Comparison of ENCODE assay signal across 9 cellular contexts in the genomic region with DNA sequence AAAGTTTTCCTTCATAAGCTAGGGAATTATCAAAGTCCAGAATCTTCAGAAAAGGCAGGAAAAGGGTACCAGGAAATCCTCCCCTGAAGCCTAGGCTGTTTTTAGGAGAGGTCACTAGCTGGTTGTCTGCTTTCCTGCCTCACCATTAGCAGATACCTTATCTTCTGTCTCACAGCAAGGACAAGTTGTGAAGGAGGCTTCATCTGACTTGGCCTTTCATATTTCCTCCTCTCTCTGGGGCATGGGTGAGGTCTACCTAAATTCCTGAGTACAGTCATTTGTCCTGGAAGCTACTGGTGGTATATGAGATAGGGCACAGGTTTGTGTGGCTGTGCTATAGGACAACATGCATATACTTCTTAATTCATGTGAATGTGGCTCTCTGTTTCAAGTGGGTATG. TPM values are rescaled to one million over a fixed set of nuclear protein-coding genes. Genes with fewer than 3 reads are reported as not detected.
DNase-seq lines count a peak whose midpoint lies in the region; ATAC-seq, FAIRE-seq and TF ChIP-seq lines count a peak whose summit lies in the region.
"Had no signal": no experiment of that assay in that cellular context is flagged by ENCODE, and none has a peak within 500 bp of the region (broad histone marks: within the 10 kb centered on the region; RNA-seq: fewer than 3 reads in every experiment).

No MANE protein-coding gene starts in this region.

- H3K36me3 Mint-ChIP-seq in activated naive CD4-positive, alpha-beta T cell treated with anti-CD3 and anti-CD28 coated beads, Interleukin-2, amount 10 ng/mL, durations not matched to agents 7 days and 5 days = peaks cover 11% of the 10 kb centered on the region
- H3K36me3 Mint-ChIP-seq in astrocyte (ENCODE audit: low read depth, unreplicated experiment) = peaks cover 7% of the 10 kb centered on the region

- H3K4me3 ChIP-seq in astrocyte (ENCODE audit: insufficient read depth, low read depth, low read length) = peak overlapping the region; percentile 89
- H3K4me3 ChIP-seq in mesenchymal stem cell (ENCODE audit: insufficient read depth in 1 of 2, low read depth in 1 of 2, low read length in 2 of 2) = peak overlapping the region in 1 of 2 experiments; percentile 89
- H3K4me3 ChIP-seq in transverse colon = peak overlapping the region in 1 of 4 donors; percentile 97

- peaks cover 70% of the 10 kb centered on the region for H3K79me2 ChIP-seq in astrocyte (ENCODE audit: insufficient read depth, low read length)

- TF ChIP-seq EP300 in transverse colon (IDR thresholded peaks at IDR 0.05; ENCODE audit: low read depth) = no peak

- CTCF ChIA-PET in activated naive CD4-positive, alpha-beta T cell treated with anti-CD3 and anti-CD28 coated beads, Interleukin-2, amount 10 ng/mL, durations not matched to agents 7 days and 5 days (lab: Charles Lee) = interaction anchor here (1.5 to 2.7 kb wide), 2 partner anchors 43 to 101 kb away, joined by 3 to 9 read pairs; no protein-coding TSS in a partner anchor

- no peak overlapping the region for H3K4ac ChIP-seq in mesenchymal stem cell (ENCODE audit: low read depth in 1 of 2, low read length in 2 of 2)

- TF ChIP-seq CTCF in astrocyte (IDR thresholded peaks at IDR 0.05; ENCODE audit: insufficient read depth, low read depth, low read length) (no peak), transverse colon (IDR thresholded peaks at IDR 0.05) (no peak)

- H2AFZ ChIP-seq in astrocyte (ENCODE audit: low read depth, low read length) (no peak overlapping the region), mesenchymal stem cell (ENCODE audit: low read depth, low read length) (no peak overlapping the region)

- H3K9me3 Mint-ChIP-seq in activated naive CD4-positive, alpha-beta T cell treated with anti-CD3 and anti-CD28 coated beads, Interleukin-2, amount 10 ng/mL, durations not matched to agents 7 days and 5 days = no peaks in the 10 kb centered on the region
- no peaks in the 10 kb centered on the region for H3K9me3 Mint-ChIP-seq in astrocyte (ENCODE audit: unreplicated experiment)

- H3K18ac ChIP-seq in mesenchymal stem cell (ENCODE audit: low read depth in 1 of 2, low read length in 2 of 2) = no peak overlapping the region

- DNase-seq in activated naive CD4-positive, alpha-beta T cell treated with anti-CD3 and anti-CD28 coated beads, Interleukin-2, amount 10 ng/mL, durations not matched to agents 7 days and 5 days = no peak
- no peak for DNase-seq in activated naive CD4-positive, alpha-beta T cell treated with anti-CD3 and anti-CD28 coated beads, Interleukin-2, amount 50 U/mL, for 16 hours
- DNase-seq in astrocyte (ENCODE audit: low read depth) (no peak), mesenchymal stem cell (no peak), transverse colon (no peak)
- no peak for DNase-seq in activated CD4-positive, CD25-positive, alpha-beta regulatory T cell treated with anti-CD3 and anti-CD28 coated beads, Interleukin-2, amount 50 U/mL, for 72 hours
- DNase-seq: activated CD4-positive, alpha-beta T cell treated with anti-CD3 and anti-CD28 coated beads, Interleukin-2, amount 50 U/mL, for 4 hours had no signal

- H3K4me1 Mint-ChIP-seq in activated naive CD4-positive, alpha-beta T cell treated with anti-CD3 and anti-CD28 coated beads, Interleukin-2, amount 10 ng/mL, durations not matched to agents 7 days and 5 days = peaks cover 64% of the 10 kb centered on the region
- H3K4me1 Mint-ChIP-seq in astrocyte (ENCODE audit: low read depth, unreplicated experiment) = peaks cover 39% of the 10 kb centered on the region

- peak overlapping the region; percentile 24 for H3K27ac Mint-ChIP-seq in activated naive CD4-positive, alpha-beta T cell treated with anti-CD3 and anti-CD28 coated beads, Interleukin-2, amount 10 ng/mL, durations not matched to agents 7 days and 5 days
- peak overlapping the region; percentile 5 for H3K27ac Mint-ChIP-seq in astrocyte (ENCODE audit: unreplicated experiment)

- peak overlapping the region; percentile 96 for H3K9ac ChIP-seq in astrocyte (ENCODE audit: low read length)
- peak overlapping the region; percentile 96 for H3K9ac ChIP-seq in mesenchymal stem cell (ENCODE audit: low read length)

- peak overlapping the region in 1 of 2 experiments; percentile 39 for H2BK12ac ChIP-seq in mesenchymal stem cell (ENCODE audit: low read length in 2 of 2)

- no peak for ATAC-seq in GM19035 (IDR thresholded peaks at IDR 0.05; ENCODE audit: unreplicated experiment)
- no peak for ATAC-seq in HG02840 (IDR thresholded peaks at IDR 0.05; ENCODE audit: low FRiP score, unreplicated experiment)

- no peak overlapping the region for H3K14ac ChIP-seq in mesenchymal stem cell (ENCODE audit: low read length in 2 of 2)

- H2BK5ac ChIP-seq in mesenchymal stem cell (ENCODE audit: low read depth, low read length, poor library complexity, severe bottlenecking) = no peak overlapping the region

- peaks cover 47% of the 10 kb centered on the region for H3K4me1 ChIP-seq in astrocyte (ENCODE audit: insufficient read depth, low read length)
- H3K4me1 ChIP-seq in mesenchymal stem cell (ENCODE audit: control insufficient read depth, insufficient read depth, low read depth, low read length) = peaks cover 24% of the 10 kb centered on the region
- peaks cover 43 to 71% (median 53%) of the 10 kb centered on the region in 4 donors for H3K4me1 ChIP-seq in transverse colon

- H3K4me3 Mint-ChIP-seq in activated naive CD4-positive, alpha-beta T cell treated with anti-CD3 and anti-CD28 coated beads, Interleukin-2, amount 10 ng/mL, durations not matched to agents 7 days and 5 days = peak overlapping the region; percentile 82
- H3K4me3 Mint-ChIP-seq in astrocyte (ENCODE audit: unreplicated experiment) = peak overlapping the region; percentile 84

- no peaks in the 10 kb centered on the region for H3K36me3 ChIP-seq in astrocyte (ENCODE audit: insufficient read depth, low read length)
- peaks cover 3 to 11% of the 10 kb centered on the region in 2 experiments for H3K36me3 ChIP-seq in mesenchymal stem cell (ENCODE audit: control insufficient read depth in 1 of 2, insufficient read depth in 2 of 2, low read depth in 1 of 2, low read length in 2 of 2)
- H3K36me3 ChIP-seq in transverse colon = peaks cover 0 to 3% (median under 1%) of the 10 kb centered on the region in 4 donors

- intact Hi-C loops in transverse colon (cut with DNase I; ENCODE audit: low total_unique reads) = no loop called here

- no peak overlapping the region for H3K23ac ChIP-seq in mesenchymal stem cell (ENCODE audit: low read length in 2 of 2)

- H3K27me3 ChIP-seq in astrocyte (ENCODE audit: insufficient read depth, low read length) (no peaks in the 10 kb centered on the region), mesenchymal stem cell (ENCODE audit: control insufficient read depth in 1 of 2, insufficient read depth in 1 of 2, low read length in 2 of 2) (no peaks in the 10 kb centered on the region), transverse colon (no peaks in the 10 kb centered on the region)

- TF ChIP-seq POLR2A in transverse colon (IDR thresholded peaks at IDR 0.05) = no peak

- H3K4me2 ChIP-seq in astrocyte (ENCODE audit: low read length) (peak overlapping the region; percentile 98), mesenchymal stem cell (ENCODE audit: low read length, poor library complexity, severe bottlenecking) (peak overlapping the region; percentile 27)

- H2AK5ac ChIP-seq in mesenchymal stem cell (ENCODE audit: low read length, severe bottlenecking) = no peak overlapping the region

- no peaks in the 10 kb centered on the region for H3K9me3 ChIP-seq in astrocyte (ENCODE audit: insufficient read depth, low read depth, low read length)
- H3K9me3 ChIP-seq in mesenchymal stem cell (ENCODE audit: control insufficient read depth, low read length) = no peaks in the 10 kb centered on the region
- no peaks in the 10 kb centered on the region for H3K9me3 ChIP-seq in transverse colon

- no peak overlapping the region for H4K8ac ChIP-seq in mesenchymal stem cell (ENCODE audit: low read length)

- H3K27me3 Mint-ChIP-seq in activated naive CD4-positive, alpha-beta T cell treated with anti-CD3 and anti-CD28 coated beads, Interleukin-2, amount 10 ng/mL, durations not matched to agents 7 days and 5 days = no peaks in the 10 kb centered on the region
- H3K27me3 Mint-ChIP-seq in astrocyte (ENCODE audit: low read depth, unreplicated experiment) = no peaks in the 10 kb centered on the region

- H4K20me1 ChIP-seq in astrocyte (ENCODE audit: insufficient read depth, low read length) = peaks cover 62% of the 10 kb centered on the region

- H2BK120ac ChIP-seq in mesenchymal stem cell (ENCODE audit: low read depth, low read length) = no peak overlapping the region

- H4K91ac ChIP-seq in mesenchymal stem cell (ENCODE audit: low read length) = no peak overlapping the region

- FAIRE-seq in astrocyte (lab: Jason Lieb, UNC) = no peak

- H3K79me1 ChIP-seq in mesenchymal stem cell (replicated peaks; ENCODE audit: low read length, poor library complexity, severe bottlenecking) = peaks cover 29% of the 10 kb centered on the region

- peak overlapping the region; percentile 22 for H3K27ac ChIP-seq in astrocyte (ENCODE audit: low read depth, low read length)
- no peak overlapping the region for H3K27ac ChIP-seq in mesenchymal stem cell (ENCODE audit: low read length, poor library complexity, severe bottlenecking)
- H3K27ac ChIP-seq in transverse colon = peak overlapping the region; percentile 94 to 95 (median 94)

- in situ Hi-C loops in transverse colon (cut with MboI; ENCODE audit: low pct_ligation_motif_present in 1 of 4, low pct_unique_long_range_greater_than_20kb in 1 of 4, low sequenced_read_pairs in 3 of 4) = no loop called here

- no peak overlapping the region for H2BK15ac ChIP-seq in mesenchymal stem cell (ENCODE audit: low read depth, poor library complexity, severe bottlenecking)

RNA-seq across cellular contexts. Expression of a gene that starts 2.3 kb away (rescaled TPM):
- total RNA-seq in astrocyte (16.0 and 16.9 TPM in 2 replicates), transverse colon (10 to 100 TPM; 11.6 to 15.7 (median 12.5) TPM)
- polyA plus RNA-seq in mesenchymal stem cell (2013, experiment 1 of 2) = 12.5 TPM
- polyA plus RNA-seq in mesenchymal stem cell (2013, experiment 2 of 2) = 11.9 TPM

RNA-seq across cellular contexts. Expression of a gene that starts 31.4 kb away (rescaled TPM):
- total RNA-seq in astrocyte (7.1 and 8.3 TPM in 2 replicates), transverse colon (1 to 10 TPM; 2.4 to 9.4 (median 3.6) TPM)
- 7.6 TPM for polyA plus RNA-seq in mesenchymal stem cell (2013, experiment 1 of 2)
- 7.4 TPM for polyA plus RNA-seq in mesenchymal stem cell (2013, experiment 2 of 2)

RNA-seq across cellular contexts. Expression of a gene that starts 47.3 kb away (rescaled TPM):
- total RNA-seq in astrocyte = 27.6 and 30.9 TPM in 2 replicates
- 14.4 TPM for polyA plus RNA-seq in mesenchymal stem cell (2013, experiment 1 of 2)
- polyA plus RNA-seq in mesenchymal stem cell (2013, experiment 2 of 2) = 14.2 TPM
- 10 to 100 TPM in 3 of 4 donors, 1 to 10 TPM in 1; 3.0 to 41.6 (median 36.3) TPM for total RNA-seq in transverse colon
